Comparison of ENCODE assay signal across 22 cellular contexts in genomic region chr5:153968761-153969562, GRCh38.
"Had no signal": no experiment of that assay in that cellular context is flagged by ENCODE, and none has a peak within 500 bp of the region (broad histone marks: within the 10 kb centered on the region; RNA-seq: fewer than 3 reads in every experiment).

No MANE protein-coding gene starts in this region.

- H3K27ac ChIP-seq: cardiac muscle cell, epithelial cell of prostate, lower lobe of right lung, prostate gland, spleen, thoracic aorta, upper lobe of right lung had no signal

- H3K27ac Mint-ChIP-seq: activated CD4-positive, alpha-beta memory T cell treated with anti-CD3 and anti-CD28 coated beads for 36 hours; activated CD8-positive, alpha-beta memory T cell treated with anti-CD3 and anti-CD28 coated beads, Interleukin-2, amount 10 ng/mL, durations not matched to agents 7 days and 5 days; activated naive CD4-positive, alpha-beta T cell treated with anti-CD3 and anti-CD28 coated beads, Interleukin-2, amount 10 ng/mL, durations not matched to agents 7 days and 5 days; naive thymus-derived CD4-positive, alpha-beta T cell; T-helper 1 cell treated with Interleukin-12 subunit alpha and Interleukin-12 subunit beta and Interleukin-4 antibody, amounts not matched to agents 30 μg/mL and 1 μg/mL, for 36 hours had no signal

- H3K27me3 Mint-ChIP-seq: activated CD4-positive, alpha-beta memory T cell treated with anti-CD3 and anti-CD28 coated beads for 36 hours had no signal

- H3K4me1 ChIP-seq: lower lobe of right lung, prostate gland, upper lobe of right lung had no signal

- H3K4me1 Mint-ChIP-seq: activated CD8-positive, alpha-beta memory T cell treated with anti-CD3 and anti-CD28 coated beads, Interleukin-2, amount 10 ng/mL, durations not matched to agents 7 days and 5 days; activated naive CD4-positive, alpha-beta T cell treated with anti-CD3 and anti-CD28 coated beads, Interleukin-2, amount 10 ng/mL, durations not matched to agents 7 days and 5 days had no signal

- H3K27me3 ChIP-seq: cardiac muscle cell, upper lobe of right lung had no signal

- H3K36me3 ChIP-seq: cardiac muscle cell, lower lobe of right lung, prostate gland, spleen, thoracic aorta, upper lobe of right lung had no signal

- H3K9me3 ChIP-seq: lower lobe of right lung, prostate gland, spleen, thoracic aorta, upper lobe of right lung had no signal

- DNase-seq: activated CD4-positive, alpha-beta memory T cell treated with anti-CD3 and anti-CD28 coated beads for 36 hours; activated CD4-positive, alpha-beta T cell treated with anti-CD3 and anti-CD28 coated beads for 48 hours; activated CD8-positive, alpha-beta memory T cell treated with anti-CD3 and anti-CD28 coated beads, Interleukin-2, amount 10 ng/mL, durations not matched to agents 7 days and 5 days; activated effector memory CD4-positive, alpha-beta T cell treated with anti-CD3 and anti-CD28 coated beads, Interleukin-2, amount 50 U/mL, for 16 hours; activated naive CD4-positive, alpha-beta T cell treated with anti-CD3 and anti-CD28 coated beads, Interleukin-2, amount 10 ng/mL, durations not matched to agents 7 days and 5 days; activated T-cell treated with anti-CD3 and anti-CD28 coated beads for 4 hours; amygdala; cortex of kidney; immature natural killer cell; lower lobe of right lung; naive thymus-derived CD4-positive, alpha-beta T cell; spleen; stimulated activated CD4-positive, alpha-beta T cell treated with anti-CD3 and anti-CD28 coated beads, Interleukin-4, amount 100 ng/mL, for 1 hour; stimulated activated naive CD4-positive, alpha-beta T cell treated with Interleukin-2 at 50 U/mL for 16 hours; T1000; upper lobe of right lung had no signal

- H3K36me3 Mint-ChIP-seq: activated CD4-positive, alpha-beta memory T cell treated with anti-CD3 and anti-CD28 coated beads for 36 hours; activated CD8-positive, alpha-beta memory T cell treated with anti-CD3 and anti-CD28 coated beads, Interleukin-2, amount 10 ng/mL, durations not matched to agents 7 days and 5 days; activated naive CD4-positive, alpha-beta T cell treated with anti-CD3 and anti-CD28 coated beads, Interleukin-2, amount 10 ng/mL, durations not matched to agents 7 days and 5 days; naive thymus-derived CD4-positive, alpha-beta T cell had no signal

- H3K9me3 Mint-ChIP-seq: activated CD4-positive, alpha-beta memory T cell treated with anti-CD3 and anti-CD28 coated beads for 36 hours; activated naive CD4-positive, alpha-beta T cell treated with anti-CD3 and anti-CD28 coated beads, Interleukin-2, amount 10 ng/mL, durations not matched to agents 7 days and 5 days; T-helper 1 cell treated with Interleukin-12 subunit alpha and Interleukin-12 subunit beta and Interleukin-4 antibody, amounts not matched to agents 30 μg/mL and 1 μg/mL, for 36 hours had no signal

- H3K4me3 Mint-ChIP-seq: activated CD4-positive, alpha-beta memory T cell treated with anti-CD3 and anti-CD28 coated beads for 36 hours; activated CD8-positive, alpha-beta memory T cell treated with anti-CD3 and anti-CD28 coated beads, Interleukin-2, amount 10 ng/mL, durations not matched to agents 7 days and 5 days; activated naive CD4-positive, alpha-beta T cell treated with anti-CD3 and anti-CD28 coated beads, Interleukin-2, amount 10 ng/mL, durations not matched to agents 7 days and 5 days; immature natural killer cell; naive thymus-derived CD4-positive, alpha-beta T cell; T-helper 1 cell treated with Interleukin-12 subunit alpha and Interleukin-12 subunit beta and Interleukin-4 antibody, amounts not matched to agents 30 μg/mL and 1 μg/mL, for 36 hours had no signal

- H3K4me3 ChIP-seq: cardiac muscle cell, lower lobe of right lung, prostate gland, spleen, thoracic aorta, upper lobe of right lung had no signal

- ATAC-seq: activated CD8-positive, alpha-beta memory T cell treated with anti-CD3 and anti-CD28 coated beads, Interleukin-2, amount 10 ng/mL, durations not matched to agents 7 days and 5 days; left lobe of liver; lower lobe of right lung; upper lobe of right lung had no signal
